1 cellular context compared by ENCODE assay signal in the genomic region with DNA sequence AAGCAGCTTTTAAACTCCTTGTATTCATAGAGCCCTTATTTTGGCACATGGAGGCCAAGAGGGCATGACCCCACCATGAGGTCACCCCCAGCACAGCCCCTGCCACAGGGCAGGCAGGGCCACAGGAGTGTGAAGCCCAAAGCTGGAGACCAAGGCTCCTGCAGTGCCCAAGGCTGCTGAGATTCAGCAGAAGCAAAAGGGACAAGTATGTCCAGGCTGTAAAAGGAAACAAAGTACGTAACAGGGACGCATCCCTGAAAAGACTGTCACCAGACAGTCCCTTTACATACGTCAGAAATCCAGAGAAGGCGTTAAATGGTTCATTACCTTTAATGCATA.
TF ChIP-seq lines count a peak whose summit lies in the region.

No MANE protein-coding gene starts in this region.

TF ChIP-seq in HepG2, 621 proteins besides CTCF, POLR2A, EP300 and RAD21:
- TF ChIP-seq NR2C2 (CRISPR knock-in tag; IDR thresholded peaks at IDR 0.05; ENCODE audit: borderline replicate concordance) (no peak), ZFP36L1 (CRISPR knock-in tag; IDR thresholded peaks at IDR 0.05) (no peak), TBX3 (IDR thresholded peaks at IDR 0.05; ENCODE audit: borderline replicate concordance) (no peak), CC2D1A (CRISPR knock-in tag; IDR thresholded peaks at IDR 0.05) (no peak), NFAT5 (CRISPR knock-in tag; IDR thresholded peaks at IDR 0.05) (no peak), ZNF460 (CRISPR knock-in tag; IDR thresholded peaks at IDR 0.05; ENCODE audit: borderline replicate concordance) (no peak)
- TF ChIP-seq, protein P1, sequence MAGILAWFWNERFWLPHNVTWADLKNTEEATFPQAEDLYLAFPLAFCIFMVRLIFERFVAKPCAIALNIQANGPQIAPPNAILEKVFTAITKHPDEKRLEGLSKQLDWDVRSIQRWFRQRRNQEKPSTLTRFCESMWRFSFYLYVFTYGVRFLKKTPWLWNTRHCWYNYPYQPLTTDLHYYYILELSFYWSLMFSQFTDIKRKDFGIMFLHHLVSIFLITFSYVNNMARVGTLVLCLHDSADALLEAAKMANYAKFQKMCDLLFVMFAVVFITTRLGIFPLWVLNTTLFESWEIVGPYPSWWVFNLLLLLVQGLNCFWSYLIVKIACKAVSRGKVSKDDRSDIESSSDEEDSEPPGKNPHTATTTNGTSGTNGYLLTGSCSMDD (CRISPR knock-in tag; IDR thresholded peaks at IDR 0.05), result no peak
- TF ChIP-seq, protein P2, sequence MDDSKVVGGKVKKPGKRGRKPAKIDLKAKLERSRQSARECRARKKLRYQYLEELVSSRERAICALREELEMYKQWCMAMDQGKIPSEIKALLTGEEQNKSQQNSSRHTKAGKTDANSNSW (CRISPR knock-in tag; IDR thresholded peaks at IDR 0.05; ENCODE audit: borderline replicate concordance), result no peak
